17 cellular contexts compared by ENCODE assay signal in the genomic region with DNA sequence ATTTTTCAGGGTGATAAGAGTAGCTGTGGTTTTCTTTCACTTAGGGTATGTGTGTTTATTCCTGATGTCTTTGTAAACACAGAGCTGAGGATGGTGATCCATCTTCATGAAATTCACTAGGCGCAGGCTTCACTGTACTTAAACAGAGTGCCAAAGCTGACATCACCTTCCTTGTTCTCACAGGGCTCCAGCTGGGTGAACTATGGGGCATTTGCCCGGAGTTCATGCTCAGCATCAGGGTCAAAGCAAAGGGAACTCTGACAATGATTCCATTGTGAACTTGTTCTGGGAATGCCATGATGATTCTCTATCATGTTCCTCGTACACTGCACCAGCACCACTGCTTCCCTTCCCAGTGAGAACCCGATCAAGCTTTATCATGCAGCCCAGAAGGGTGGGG.
A peak's percentile ranks its signal among the peaks of the same experiment; 100 is the strongest.
DNase-seq lines count a peak whose midpoint lies in the region; TF ChIP-seq lines count a peak whose summit lies in the region.
"Had no signal": no experiment of that assay in that cellular context is flagged by ENCODE, and none has a peak within 500 bp of the region (broad histone marks: within the 10 kb centered on the region; RNA-seq: fewer than 3 reads in every experiment).

No MANE protein-coding gene starts in this region.

- WGBS in mesenchymal stem cell = 75% methylated on average over 2 of the region's 4 CpGs
- WGBS in testis, 2 donors = 37 to 72% methylated on average over 4 of the region's 4 CpGs

- no peak overlapping the region for H3K23ac ChIP-seq in mesenchymal stem cell (ENCODE audit: low read length in 2 of 2)

- TF ChIP-seq POLR2A in testis (IDR thresholded peaks at IDR 0.05) = no peak

- H3K4me3 ChIP-seq in mesenchymal stem cell (ENCODE audit: insufficient read depth in 1 of 2, low read depth in 1 of 2, low read length in 2 of 2) = no peak overlapping the region
- H3K4me3 ChIP-seq in testis = no peak overlapping the region
- H3K4me3 ChIP-seq: gastroesophageal sphincter had no signal

- H3K4me2 ChIP-seq in mesenchymal stem cell (ENCODE audit: low read length, poor library complexity, severe bottlenecking) = no peak overlapping the region

- H3K27me3 Mint-ChIP-seq in activated T-helper 1 cell treated with anti-CD3 and anti-CD28 coated beads, Interleukin-12 subunit alpha, Interleukin-12 subunit beta, Interleukin-2, Interleukin-4 antibody, amounts not matched to agents 30 ng/mL and 10 ng/mL and 1 ng/mL, durations not matched to agents 14 hours and 24 hours and 36 hours (ENCODE audit: insufficient read depth) = peaks cover 7% of the 10 kb centered on the region

- H3K4me1 Mint-ChIP-seq in activated T-helper 1 cell treated with anti-CD3 and anti-CD28 coated beads, Interleukin-12 subunit alpha, Interleukin-12 subunit beta, Interleukin-2, Interleukin-4 antibody, amounts not matched to agents 30 ng/mL and 10 ng/mL and 1 ng/mL, durations not matched to agents 14 hours and 24 hours and 36 hours (ENCODE audit: low read depth) = no peaks in the 10 kb centered on the region
- H3K4me1 Mint-ChIP-seq: CD8-positive, alpha-beta memory T cell had no signal

- peaks cover 2% of the 10 kb centered on the region for H3K9me3 ChIP-seq in mesenchymal stem cell (ENCODE audit: control insufficient read depth, low read length)
- H3K9me3 ChIP-seq in testis = no peaks in the 10 kb centered on the region
- H3K9me3 ChIP-seq: gastroesophageal sphincter had no signal

- H3K4me3 Mint-ChIP-seq in activated T-helper 1 cell treated with anti-CD3 and anti-CD28 coated beads, Interleukin-12 subunit alpha, Interleukin-12 subunit beta, Interleukin-2, Interleukin-4 antibody, amounts not matched to agents 30 ng/mL and 10 ng/mL and 1 ng/mL, durations not matched to agents 14 hours and 24 hours and 36 hours = no peak overlapping the region
- H3K4me3 Mint-ChIP-seq: CD8-positive, alpha-beta memory T cell; endodermal cell; naive thymus-derived CD4-positive, alpha-beta T cell; stimulated activated naive CD8-positive, alpha-beta T cell treated with anti-CD3 and anti-CD28 coated beads, Interleukin-15, Interleukin-2, amounts not matched to agents 100 ng/mL and 50 ng/mL, for 24 hours had no signal

- H3K27me3 ChIP-seq in mesenchymal stem cell (ENCODE audit: control insufficient read depth in 1 of 2, insufficient read depth in 1 of 2, low read length in 2 of 2) (no peaks in the 10 kb centered on the region), testis (no peaks in the 10 kb centered on the region)
- H3K27me3 ChIP-seq: gastroesophageal sphincter had no signal

- H3K27ac Mint-ChIP-seq in activated T-helper 1 cell treated with anti-CD3 and anti-CD28 coated beads, Interleukin-12 subunit alpha, Interleukin-12 subunit beta, Interleukin-2, Interleukin-4 antibody, amounts not matched to agents 30 ng/mL and 10 ng/mL and 1 ng/mL, durations not matched to agents 14 hours and 24 hours and 36 hours = no peak overlapping the region
- H3K27ac Mint-ChIP-seq: CD8-positive, alpha-beta memory T cell; endodermal cell; naive thymus-derived CD4-positive, alpha-beta T cell; stimulated activated naive CD8-positive, alpha-beta T cell treated with anti-CD3 and anti-CD28 coated beads, Interleukin-15, Interleukin-2, amounts not matched to agents 100 ng/mL and 50 ng/mL, for 24 hours had no signal

- H3K36me3 Mint-ChIP-seq in activated T-helper 1 cell treated with anti-CD3 and anti-CD28 coated beads, Interleukin-12 subunit alpha, Interleukin-12 subunit beta, Interleukin-2, Interleukin-4 antibody, amounts not matched to agents 30 ng/mL and 10 ng/mL and 1 ng/mL, durations not matched to agents 14 hours and 24 hours and 36 hours (ENCODE audit: low read depth) = no peaks in the 10 kb centered on the region
- H3K36me3 Mint-ChIP-seq: CD8-positive, alpha-beta memory T cell; naive thymus-derived CD4-positive, alpha-beta T cell had no signal

- no peak overlapping the region for H2AK5ac ChIP-seq in mesenchymal stem cell (ENCODE audit: low read length, severe bottlenecking)

- H3K4me1 ChIP-seq in mesenchymal stem cell (ENCODE audit: control insufficient read depth, insufficient read depth, low read depth, low read length) (no peaks in the 10 kb centered on the region), testis (peaks cover 4% of the 10 kb centered on the region)
- H3K4me1 ChIP-seq: gastroesophageal sphincter had no signal

- peak overlapping the region in 1 of 2 experiments; percentile 47 for H2BK12ac ChIP-seq in mesenchymal stem cell (ENCODE audit: low read length in 2 of 2)

- H4K91ac ChIP-seq in mesenchymal stem cell (ENCODE audit: low read length) = peak overlapping the region; percentile 41

- H2BK5ac ChIP-seq in mesenchymal stem cell (ENCODE audit: low read depth, low read length, poor library complexity, severe bottlenecking) = no peak overlapping the region

- POLR2A ChIA-PET in RWPE1 (lab: Yijun Ruan, JAX; ENCODE audit: low non-redundant PET) = no interaction called here

- H3K36me3 ChIP-seq in mesenchymal stem cell (ENCODE audit: control insufficient read depth in 1 of 2, insufficient read depth in 2 of 2, low read depth in 1 of 2, low read length in 2 of 2) = no peaks in the 10 kb centered on the region
- no peaks in the 10 kb centered on the region for H3K36me3 ChIP-seq in testis (ENCODE audit: low read depth, missing control alignments)
- H3K36me3 ChIP-seq: gastroesophageal sphincter had no signal

- intact Hi-C loops in testis (cut with DNase I; ENCODE audit: low total_unique reads) = no loop called here
- intact Hi-C loops in activated T-helper 1 cell treated with anti-CD3 and anti-CD28 coated beads, Interleukin-12 subunit alpha, Interleukin-12 subunit beta, Interleukin-2, Interleukin-4 antibody, amounts not matched to agents 30 ng/mL and 10 ng/mL and 1 ng/mL, durations not matched to agents 14 hours and 24 hours and 36 hours (cut with micrococcal nuclease) = no loop called here

- TF ChIP-seq CTCF in testis (IDR thresholded peaks at IDR 0.05) (no peak), RWPE1 (conservative IDR thresholded peaks at IDR 0.05; ENCODE audit: low read depth) (no peak)

- H2BK120ac ChIP-seq in mesenchymal stem cell (ENCODE audit: low read depth, low read length) = no peak overlapping the region

- H3K18ac ChIP-seq in mesenchymal stem cell (ENCODE audit: low read depth in 1 of 2, low read length in 2 of 2) = peak overlapping the region in 1 of 2 experiments; percentile 48

- DNase-seq in NCI-H2196 (lab: John Stamatoyannopoulos, UW; ENCODE audit: unreplicated experiment) (peak; percentile 3), NCI-H2196 treated with DMSO at 0.1 percent for 48 hours (lab: John Stamatoyannopoulos, UW; ENCODE audit: unreplicated experiment) (no peak), cerebellum (ENCODE audit: low spot score) (peak; percentile 1), mesenchymal stem cell (peak; percentile 20), testis (peak; percentile 60), RWPE1 (ENCODE audit: low spot score) (no peak)
- no peak for DNase-seq in activated T-helper 1 cell treated with anti-CD3 and anti-CD28 coated beads, Interleukin-12 subunit alpha, Interleukin-12 subunit beta, Interleukin-2, Interleukin-4 antibody, amounts not matched to agents 30 ng/mL and 10 ng/mL and 1 ng/mL, durations not matched to agents 14 hours and 24 hours and 36 hours (ENCODE audit: low spot score)
- no peak for DNase-seq in stimulated activated naive CD4-positive, alpha-beta T cell treated with Interleukin-2 at 50 U/mL for 16 hours (lab: John Stamatoyannopoulos, UW)
- DNase-seq: activated CD4-positive, alpha-beta T cell treated with anti-CD3 and anti-CD28 coated beads, Interleukin-2, amount 50 U/mL, for 1 hour; CD8-positive, alpha-beta memory T cell; endodermal cell; IMR-90; naive thymus-derived CD4-positive, alpha-beta T cell; NCI-H1105; T1000 had no signal

- no peak overlapping the region for H3K9ac ChIP-seq in mesenchymal stem cell (ENCODE audit: low read length)

- H4K8ac ChIP-seq in mesenchymal stem cell (ENCODE audit: low read length) = no peak overlapping the region

- H3K27ac ChIP-seq in mesenchymal stem cell (ENCODE audit: low read length, poor library complexity, severe bottlenecking) = no peak overlapping the region
- H3K27ac ChIP-seq in testis = no peak overlapping the region
- no peak overlapping the region for H3K27ac ChIP-seq in RWPE1
- H3K27ac ChIP-seq: gastroesophageal sphincter had no signal

- peak overlapping the region in 1 of 2 experiments; percentile 39 for H3K14ac ChIP-seq in mesenchymal stem cell (ENCODE audit: low read length in 2 of 2)

- H3K4ac ChIP-seq in mesenchymal stem cell (ENCODE audit: low read depth in 1 of 2, low read length in 2 of 2) = peak overlapping the region in 1 of 2 experiments; percentile 12

- no peak overlapping the region for H2AFZ ChIP-seq in mesenchymal stem cell (ENCODE audit: low read depth, low read length)

- no peaks in the 10 kb centered on the region for H3K9me3 Mint-ChIP-seq in activated T-helper 1 cell treated with anti-CD3 and anti-CD28 coated beads, Interleukin-12 subunit alpha, Interleukin-12 subunit beta, Interleukin-2, Interleukin-4 antibody, amounts not matched to agents 30 ng/mL and 10 ng/mL and 1 ng/mL, durations not matched to agents 14 hours and 24 hours and 36 hours
- H3K9me3 Mint-ChIP-seq: endodermal cell; stimulated activated naive CD8-positive, alpha-beta T cell treated with anti-CD3 and anti-CD28 coated beads, Interleukin-15, Interleukin-2, amounts not matched to agents 100 ng/mL and 50 ng/mL, for 24 hours had no signal

- H2BK15ac ChIP-seq in mesenchymal stem cell (ENCODE audit: low read depth, poor library complexity, severe bottlenecking) = no peak overlapping the region

- no peaks in the 10 kb centered on the region for H3K79me1 ChIP-seq in mesenchymal stem cell (replicated peaks; ENCODE audit: low read length, poor library complexity, severe bottlenecking)

- CTCF ChIA-PET in RWPE1 (lab: Yijun Ruan, JAX) = interaction anchor here (0.6 kb wide), 1 partner anchor 1134 kb away, joined by 3 read pairs; no protein-coding TSS in a partner anchor

Comparison
In these comparisons a context has a peak if more than half of its experiments do, and no peak if none do; other contexts are left out.
1. DNase-seq: peak in NCI-H2196 (single experiment), cerebellum (single experiment), mesenchymal stem cell (single experiment) and testis (single experiment); none in NCI-H2196 treated with DMSO at 0.1 percent for 48 hours (single experiment), activated T-helper 1 cell treated with anti-CD3 and anti-CD28 coated beads, Interleukin-12 subunit alpha, Interleukin-12 subunit beta, Interleukin-2, Interleukin-4 antibody, amounts not matched to agents 30 ng/mL and 10 ng/mL and 1 ng/mL, durations not matched to agents 14 hours and 24 hours and 36 hours (single experiment), RWPE1 (single experiment) and stimulated activated naive CD4-positive, alpha-beta T cell treated with Interleukin-2 at 50 U/mL for 16 hours (single experiment).